26 cellular contexts compared by ENCODE assay signal in the genomic region with DNA sequence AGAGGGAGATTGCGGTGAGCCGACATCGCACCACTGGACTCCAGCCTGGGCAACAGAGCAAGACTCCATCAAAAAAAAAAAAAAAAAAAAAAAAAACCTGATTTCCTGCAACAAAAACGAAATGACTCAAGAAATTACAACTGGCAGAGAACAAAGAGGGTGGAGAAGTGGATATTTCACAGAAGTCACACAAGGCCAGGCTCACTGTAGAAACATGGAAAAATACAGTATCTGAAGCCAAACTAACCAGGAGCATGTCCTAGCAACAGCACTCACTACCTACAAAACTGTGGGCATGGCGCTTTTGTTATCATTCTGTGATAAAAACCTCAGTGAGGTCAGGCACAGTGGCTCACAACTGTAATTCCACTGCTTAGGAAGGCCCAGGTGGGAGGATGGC. TPM values are rescaled to one million over a fixed set of nuclear protein-coding genes. Genes with fewer than 3 reads are reported as not detected.
"Had no signal": no experiment of that assay in that cellular context is flagged by ENCODE, and none has a peak within 500 bp of the region (broad histone marks: within the 10 kb centered on the region; RNA-seq: fewer than 3 reads in every experiment).

No MANE protein-coding gene starts in this region.

- H3K27ac ChIP-seq: ascending aorta, body of pancreas had no signal

- FAIRE-seq: bronchial epithelial cell had no signal

- H3K4me1 ChIP-seq: ascending aorta, body of pancreas had no signal

- H3K36me3 ChIP-seq: ascending aorta had no signal

- H3K4me1 Mint-ChIP-seq: activated CD4-positive, alpha-beta T cell treated with anti-CD3 and anti-CD28 coated beads, Interleukin-2, amount 10 ng/mL, durations not matched to agents 24 days and 14 days; activated naive CD8-positive, alpha-beta T cell treated with anti-CD3 and anti-CD28 coated beads, Interleukin-2, amount 50 U/mL, for 24 hours had no signal

- H3K27me3 ChIP-seq: ascending aorta, body of pancreas had no signal

- H3K4me3 Mint-ChIP-seq: activated CD4-positive, alpha-beta T cell treated with anti-CD3 and anti-CD28 coated beads, Interleukin-2, amount 10 ng/mL, durations not matched to agents 24 days and 14 days; activated naive CD8-positive, alpha-beta T cell treated with anti-CD3 and anti-CD28 coated beads, Interleukin-2, amount 50 U/mL, for 24 hours; activated T-cell treated with anti-CD3 and anti-CD28 coated beads, Interleukin-2, amount 50 U/mL, for 4 hours; T-helper 1 cell treated with Interleukin-12 subunit alpha and Interleukin-12 subunit beta and Interleukin-4 antibody, amounts not matched to agents 30 μg/mL and 1 μg/mL, for 36 hours had no signal

- H3K27me3 Mint-ChIP-seq: activated CD4-positive, alpha-beta T cell treated with anti-CD3 and anti-CD28 coated beads, Interleukin-2, amount 10 ng/mL, durations not matched to agents 24 days and 14 days had no signal

- H3K9me3 ChIP-seq: ascending aorta, body of pancreas had no signal

- DNase-seq: activated CD4-positive, alpha-beta T cell treated with anti-CD3 and anti-CD28 coated beads, Interleukin-2, amount 10 ng/mL, durations not matched to agents 24 days and 14 days; activated CD4-positive, alpha-beta T cell treated with anti-CD3 and anti-CD28 coated beads, Interleukin-2, amount 50 U/mL, for 48 hours; activated CD4-positive, CD25-positive, alpha-beta regulatory T cell treated with anti-CD3 and anti-CD28 coated beads, Interleukin-2, amount 50 U/mL, for 72 hours; activated CD8-positive, alpha-beta memory T cell treated with anti-CD3 and anti-CD28 coated beads for 24 hours; activated effector memory CD4-positive, alpha-beta T cell treated with anti-CD3 and anti-CD28 coated beads, Interleukin-2, amount 50 U/mL, for 16 hours; activated naive CD4-positive, alpha-beta T cell treated with Interleukin-2 at 50 U/mL for 16 hours; activated naive CD8-positive, alpha-beta T cell treated with anti-CD3 and anti-CD28 coated beads, Interleukin-2, amount 50 U/mL, for 24 hours; activated T-cell treated with anti-CD3 and anti-CD28 coated beads, Interleukin-2, amount 50 U/mL, for 4 hours; amniotic stem cell; body of pancreas; central memory CD4-positive, alpha-beta T cell; Kasumi-1; NCI-H1105 treated with DMSO at 0.1 percent for 48 hours; NCI-H1436 treated with DMSO at 0.1 percent for 48 hours; NCI-H187; NCI-H2081; NCI-H510A treated with DMSO at 0.1 percent for 48 hours; NCI-H69; NK-92 treated with Interleukin-12 subunit alpha and Interleukin-12 subunit beta, amount 100 ng/mL, for 24 hours; OCI-M1; SHP77 treated with DMSO at 0.1 percent for 48 hours had no signal

- H3K27ac Mint-ChIP-seq: activated CD4-positive, alpha-beta T cell treated with anti-CD3 and anti-CD28 coated beads, Interleukin-2, amount 10 ng/mL, durations not matched to agents 24 days and 14 days; activated naive CD4-positive, alpha-beta T cell treated with anti-CD3 and anti-CD28 coated beads, Interleukin-2, amount 50 U/mL, for 72 hours; activated naive CD8-positive, alpha-beta T cell treated with anti-CD3 and anti-CD28 coated beads, Interleukin-2, amount 50 U/mL, for 24 hours; T-helper 1 cell treated with Interleukin-12 subunit alpha and Interleukin-12 subunit beta and Interleukin-4 antibody, amounts not matched to agents 30 μg/mL and 1 μg/mL, for 36 hours had no signal

- H3K4me3 ChIP-seq: ascending aorta, body of pancreas had no signal

- ATAC-seq: activated naive CD4-positive, alpha-beta T cell treated with anti-CD3 and anti-CD28 coated beads, Interleukin-2, amount 50 U/mL, for 72 hours; activated naive CD8-positive, alpha-beta T cell treated with anti-CD3 and anti-CD28 coated beads, Interleukin-2, amount 50 U/mL, for 24 hours; activated T-cell treated with anti-CD3 and anti-CD28 coated beads, Interleukin-2, amount 50 U/mL, for 4 hours; body of pancreas; Panc1 had no signal

RNA-seq across cellular contexts. Expression of gene MMP17, which starts 11.7 kb away (rescaled TPM):
- total RNA-seq: activated naive CD4-positive, alpha-beta T cell treated with anti-CD3 and anti-CD28 coated beads, Interleukin-2, amount 50 U/mL, for 72 hours had no signal
